In genomic region chr18:3346487-3346886, GRCh38 we compare ENCODE assay signal across 29 cellular contexts.
"Had no signal": no experiment of that assay in that cellular context is flagged by ENCODE, and none has a peak within 500 bp of the region (broad histone marks: within the 10 kb centered on the region; RNA-seq: fewer than 3 reads in every experiment).

No MANE protein-coding gene starts in this region.

- H3K4me3 Mint-ChIP-seq: activated CD4-positive, alpha-beta memory T cell treated with anti-CD3 and anti-CD28 coated beads, Interleukin-2, amount 10 ng/mL, durations not matched to agents 7 days and 5 days; activated CD4-positive, alpha-beta T cell treated with anti-CD3 and anti-CD28 coated beads, Interleukin-2, amount 10 ng/mL, durations not matched to agents 7 days and 5 days; activated naive CD4-positive, alpha-beta T cell treated with anti-CD3 and anti-CD28 coated beads, Interleukin-2, amount 50 U/mL, for 24 hours; activated naive CD8-positive, alpha-beta T cell treated with anti-CD3 and anti-CD28 coated beads, Interleukin-2, amount 50 U/mL, for 24 hours; activated T-cell treated with anti-CD3 and anti-CD28 coated beads, Interleukin-2, amount 50 U/mL, for 24 hours; activated T-helper 17 cell treated with anti-CD3 and anti-CD28 coated beads, Interleukin-2, amount 50 U/mL, for 72 hours; central memory CD8-positive, alpha-beta T cell; immature natural killer cell; natural killer cell treated with Interleukin-12 subunit alpha and Interleukin-12 subunit beta and Interleukin-15 and Interleukin-18, amount 100 ng/mL, for 72 hours; WTC11 had no signal

- H3K4me1 ChIP-seq: heart left ventricle, left lung, lower lobe of right lung, spleen had no signal

- H3K27ac Mint-ChIP-seq: activated CD4-positive, alpha-beta memory T cell treated with anti-CD3 and anti-CD28 coated beads, Interleukin-2, amount 10 ng/mL, durations not matched to agents 7 days and 5 days; activated CD4-positive, alpha-beta T cell treated with anti-CD3 and anti-CD28 coated beads, Interleukin-2, amount 10 ng/mL, durations not matched to agents 7 days and 5 days; activated naive CD4-positive, alpha-beta T cell treated with anti-CD3 and anti-CD28 coated beads, Interleukin-2, amount 50 U/mL, for 24 hours; activated naive CD8-positive, alpha-beta T cell treated with anti-CD3 and anti-CD28 coated beads, Interleukin-2, amount 50 U/mL, for 24 hours; activated T-cell treated with anti-CD3 and anti-CD28 coated beads, Interleukin-2, amount 50 U/mL, for 24 hours; activated T-helper 17 cell treated with anti-CD3 and anti-CD28 coated beads, Interleukin-2, amount 50 U/mL, for 72 hours; immature natural killer cell; natural killer cell treated with Interleukin-12 subunit alpha and Interleukin-12 subunit beta and Interleukin-15 and Interleukin-18, amount 100 ng/mL, for 72 hours; WTC11 had no signal

- H3K36me3 Mint-ChIP-seq: activated naive CD4-positive, alpha-beta T cell treated with anti-CD3 and anti-CD28 coated beads, Interleukin-2, amount 50 U/mL, for 24 hours; natural killer cell treated with Interleukin-12 subunit alpha and Interleukin-12 subunit beta and Interleukin-15 and Interleukin-18, amount 100 ng/mL, for 72 hours had no signal

- H3K27me3 ChIP-seq: foreskin keratinocyte, heart left ventricle, left lung, spleen, suprapubic skin, tibial artery, upper lobe of right lung had no signal

- H3K27ac ChIP-seq: foreskin keratinocyte, left lung, lower lobe of right lung, spleen, suprapubic skin, tibial artery, upper lobe of right lung had no signal

- H3K36me3 ChIP-seq: heart left ventricle, left lung, lower lobe of right lung, spleen, suprapubic skin, tibial artery, upper lobe of right lung had no signal

- H3K9me3 ChIP-seq: left lung, lower lobe of right lung, suprapubic skin, tibial artery, upper lobe of right lung had no signal

- H3K27me3 Mint-ChIP-seq: activated naive CD4-positive, alpha-beta T cell treated with anti-CD3 and anti-CD28 coated beads, Interleukin-2, amount 50 U/mL, for 24 hours had no signal

- H3K9me3 Mint-ChIP-seq: activated CD4-positive, alpha-beta memory T cell treated with anti-CD3 and anti-CD28 coated beads, Interleukin-2, amount 10 ng/mL, durations not matched to agents 7 days and 5 days; activated CD4-positive, alpha-beta T cell treated with anti-CD3 and anti-CD28 coated beads, Interleukin-2, amount 10 ng/mL, durations not matched to agents 7 days and 5 days; activated naive CD4-positive, alpha-beta T cell treated with anti-CD3 and anti-CD28 coated beads, Interleukin-2, amount 50 U/mL, for 24 hours; activated naive CD8-positive, alpha-beta T cell treated with anti-CD3 and anti-CD28 coated beads, Interleukin-2, amount 50 U/mL, for 24 hours; activated T-cell treated with anti-CD3 and anti-CD28 coated beads, Interleukin-2, amount 50 U/mL, for 24 hours; activated T-helper 17 cell treated with anti-CD3 and anti-CD28 coated beads, Interleukin-2, amount 50 U/mL, for 72 hours; central memory CD8-positive, alpha-beta T cell; immature natural killer cell; natural killer cell treated with Interleukin-12 subunit alpha and Interleukin-12 subunit beta and Interleukin-15 and Interleukin-18, amount 100 ng/mL, for 72 hours had no signal

- H3K4me1 Mint-ChIP-seq: activated CD4-positive, alpha-beta memory T cell treated with anti-CD3 and anti-CD28 coated beads, Interleukin-2, amount 10 ng/mL, durations not matched to agents 7 days and 5 days; activated CD4-positive, alpha-beta T cell treated with anti-CD3 and anti-CD28 coated beads, Interleukin-2, amount 10 ng/mL, durations not matched to agents 7 days and 5 days; activated naive CD8-positive, alpha-beta T cell treated with anti-CD3 and anti-CD28 coated beads, Interleukin-2, amount 50 U/mL, for 24 hours; activated T-helper 17 cell treated with anti-CD3 and anti-CD28 coated beads, Interleukin-2, amount 50 U/mL, for 72 hours; central memory CD8-positive, alpha-beta T cell; immature natural killer cell had no signal

- DNase-seq: activated CD4-positive, alpha-beta memory T cell treated with anti-CD3 and anti-CD28 coated beads, Interleukin-2, amount 10 ng/mL, durations not matched to agents 7 days and 5 days; activated CD4-positive, alpha-beta T cell treated with anti-CD3 and anti-CD28 coated beads for 1 hour; activated CD4-positive, alpha-beta T cell treated with anti-CD3 and anti-CD28 coated beads, Interleukin-2, amount 10 ng/mL, durations not matched to agents 7 days and 5 days; activated CD8-positive, alpha-beta memory T cell treated with anti-CD3 and anti-CD28 coated beads, Interleukin-2, amount 50 U/mL, for 48 hours; activated naive CD8-positive, alpha-beta T cell treated with anti-CD3 and anti-CD28 coated beads, Interleukin-2, amount 50 U/mL, for 24 hours; activated T-cell treated with anti-CD3 and anti-CD28 coated beads, Interleukin-2, amount 50 U/mL, for 24 hours; dermis blood vessel endothelial cell; effector CD4-positive, alpha-beta T cell; erythroblast; heart left ventricle; hypothalamus; immature natural killer cell; left lung; lower lobe of right lung; mucosa of descending colon; posterior cingulate gyrus; right cardiac atrium; spleen; stimulated activated naive CD4-positive, alpha-beta T cell; T-helper 2 cell; tibial artery; upper lobe of right lung had no signal

- H3K4me3 ChIP-seq: heart left ventricle, left lung, lower lobe of right lung, mucosa of descending colon, spleen, suprapubic skin, tibial artery, upper lobe of right lung had no signal
